ENCODE assay signal across 8 cellular contexts in genomic region chr20:63290677-63291472, GRCh38. TPM values are rescaled to one million over a fixed set of nuclear protein-coding genes. Genes with fewer than 3 reads are reported as not detected.
A peak's percentile ranks its signal among the peaks of the same experiment; 100 is the strongest.
DNase-seq lines count a peak whose midpoint lies in the region; ATAC-seq and TF ChIP-seq lines count a peak whose summit lies in the region.

No MANE protein-coding gene starts in this region.

- intact Hi-C loops in Caco-2 (cut with micrococcal nuclease; ENCODE audit: unreplicated experiment) (loop anchor here (5.0 kb wide), 1 partner anchor 109 kb away; no protein-coding TSS in a partner anchor), IMR-90 (cut with micrococcal nuclease) (no loop called here), mammary epithelial cell (cut with micrococcal nuclease) (loop anchor here (5.0 kb wide), 2 partner anchors 69 to 109 kb away; no protein-coding TSS in a partner anchor), right lobe of liver (cut with DNase I) (no loop called here)

- H3K9ac ChIP-seq in IMR-90 (ENCODE audit: low read depth, low read length) (no peak overlapping the region), mammary epithelial cell (ENCODE audit: insufficient read depth, low read length) (no peak overlapping the region)

- dilution Hi-C loops in IMR-90 (cut with HindIII; ENCODE audit: low sequenced_read_pairs, unreplicated experiment) (no loop called here), mammary epithelial cell (cut with HindIII; ENCODE audit: low sequenced_read_pairs) (no loop called here)

- POLR2A ChIA-PET in Caco-2 (lab: Charles Lee) (no interaction called here), IMR-90 (lab: Charles Lee; ENCODE audit: unreplicated experiment) (no interaction called here)

- no peak overlapping the region for H3K56ac ChIP-seq in IMR-90 (ENCODE audit: extremely low read depth, insufficient read depth, low read length)

- peak in 1 of 2 experiments; percentile 84 for DNase-seq in Caco-2
- peak; percentile 11 for DNase-seq in IMR-90
- DNase-seq in mammary epithelial cell = peak; percentile 31
- peak in 1 of 3 donors; percentile 55 for DNase-seq in right lobe of liver
- peak; percentile 19 to 33 for DNase-seq in stimulated activated CD8-positive, alpha-beta memory T cell treated with anti-CD3 and anti-CD28 coated beads, Interleukin-7, amount 100 ng/mL, for 1 hour (ENCODE audit: low read depth in 2 of 2)
- DNase-seq in SW 1271 (lab: John Stamatoyannopoulos, UW) = no peak

- H3K9me1 ChIP-seq in IMR-90 (ENCODE audit: insufficient read depth, low read length) = no peaks in the 10 kb centered on the region

- no peak overlapping the region for H4K8ac ChIP-seq in IMR-90 (ENCODE audit: low read depth in 2 of 2, low read length in 2 of 2)

- H3K36me3 Mint-ChIP-seq in Caco-2 (ENCODE audit: insufficient read depth, unreplicated experiment) = peaks cover 86% of the 10 kb centered on the region

- peak; percentile 44 for TF ChIP-seq RAD21 in IMR-90 (IDR thresholded peaks at IDR 0.05; ENCODE audit: low read length)

- H3K4me1 Mint-ChIP-seq in Caco-2 (ENCODE audit: low read depth, unreplicated experiment) = no peaks in the 10 kb centered on the region

- H3K14ac ChIP-seq in IMR-90 (replicated peaks; ENCODE audit: low read depth, low read length) = no peak overlapping the region

- no peak overlapping the region for H3K4me3 Mint-ChIP-seq in Caco-2 (ENCODE audit: unreplicated experiment)

- no peak overlapping the region for H2BK120ac ChIP-seq in IMR-90 (ENCODE audit: low read depth, low read length)

- no peak overlapping the region for H2BK20ac ChIP-seq in IMR-90 (ENCODE audit: low read depth, low read length)

- WGBS in IMR-90 (ENCODE audit: extremely low coverage in 2 of 2, insufficient read length in 1 of 2), 2 experiments = 53% methylated on average over 3 of the region's 26 CpGs; no CpG with 5 or more reads in 1 of the 2 experiments
- WGBS in mammary epithelial cell (ENCODE audit: low coverage, missing lambda C conversion rate) = 23% methylated on average over 12 of the region's 26 CpGs
- WGBS in right lobe of liver (ENCODE audit: insufficient coverage, low coverage, low lambda C conversion rate, missing lambda C conversion rate) = 4% methylated on average over 5 of the region's 26 CpGs

- in situ Hi-C loops in IMR-90 (cut with MboI; ENCODE audit: low sequenced_read_pairs) = no loop called here
- in situ Hi-C loops in mammary epithelial cell (cut with MboI; ENCODE audit: low sequenced_read_pairs in 2 of 2) = no loop called here

- no peak for TF ChIP-seq POLR2A in IMR-90 (IDR thresholded peaks at IDR 0.05; ENCODE audit: low read depth, low read length)
- no peak for TF ChIP-seq POLR2A in right lobe of liver (IDR thresholded peaks at IDR 0.05)

- no peaks in the 10 kb centered on the region for H3K79me2 ChIP-seq in mammary epithelial cell (ENCODE audit: insufficient read depth, low read length)

- H3K4me1 ChIP-seq in Caco-2 = 0 out of 2 replicates have a peak, but pooled peaks cover 5% of the 10 kb centered on the region
- H3K4me1 ChIP-seq in IMR-90 (ENCODE audit: control insufficient read depth, insufficient read depth, low read length) = no peaks in the 10 kb centered on the region
- peaks cover 5% of the 10 kb centered on the region for H3K4me1 ChIP-seq in mammary epithelial cell (ENCODE audit: insufficient read depth, low read length)
- H3K4me1 ChIP-seq in right lobe of liver = no peaks in the 10 kb centered on the region

- TF ChIP-seq CTCF in Caco-2 (IDR thresholded peaks at IDR 0.05; ENCODE audit: insufficient read depth in 1 of 2, low read depth in 1 of 2, low read length in 1 of 2, severe bottlenecking in 1 of 2, unreplicated experiment in 1 of 2) = peak; percentile 81 to 84
- TF ChIP-seq CTCF in IMR-90 (conservative IDR thresholded peaks at IDR 0.05; ENCODE audit: low read depth, low read length) = peak; percentile 60
- TF ChIP-seq CTCF in WI38 (IDR thresholded peaks at IDR 0.05; ENCODE audit: low read depth, low read length) = peak; percentile 60
- TF ChIP-seq CTCF in mammary epithelial cell (conservative IDR thresholded peaks at IDR 0.05 in 1 of 2, IDR thresholded peaks at IDR 0.05 in 1 of 2; ENCODE audit: extremely low read depth in 1 of 2, insufficient read depth in 1 of 2, low read depth in 1 of 2, low read length in 2 of 2) = peak; percentile 58 to 61
- TF ChIP-seq CTCF in right lobe of liver (IDR thresholded peaks at IDR 0.05) = peak; percentile 61 to 62 (median 62)

- peak; percentile 65 for ATAC-seq in IMR-90 (ENCODE audit: low read depth)
- peak; percentile 63 to 72 (median 64) for ATAC-seq in right lobe of liver
- ATAC-seq in HG03521 (IDR thresholded peaks at IDR 0.05; ENCODE audit: unreplicated experiment) = no peak

- CTCF ChIA-PET in Caco-2 (lab: Charles Lee) = interaction anchor here (0.5 to 3.1 kb wide), 8 partner anchors 10 to 639 kb away, joined by 3 to 24 read pairs (median 4); no protein-coding TSS in a partner anchor
- CTCF ChIA-PET in IMR-90 (lab: Yijun Ruan, JAX) = interaction anchor here (1.2 kb wide), 2 partner anchors 18 to 68 kb away, joined by 3 read pairs; partner anchors contain the start of gene ARFGAP1
- CTCF ChIA-PET in mammary epithelial cell (lab: Charles Lee; ENCODE audit: low non-redundant PET) = no interaction called here

- H3K4ac ChIP-seq in IMR-90 (ENCODE audit: low read depth, low read length) = no peak overlapping the region

- no peak overlapping the region for H3K18ac ChIP-seq in IMR-90 (ENCODE audit: low read depth, low read length)

- no peak overlapping the region for H2BK15ac ChIP-seq in IMR-90 (ENCODE audit: low read depth, low read length)

- no peak overlapping the region for H3K4me3 ChIP-seq in Caco-2 (ENCODE audit: low read depth, low read length)
- no peak overlapping the region for H3K4me3 ChIP-seq in IMR-90 (ENCODE audit: insufficient read depth, low read depth, low read length)
- no peak overlapping the region for H3K4me3 ChIP-seq in WI38 (ENCODE audit: low read depth, low read length)
- H3K4me3 ChIP-seq in mammary epithelial cell (replicated peaks in 1 of 3; ENCODE audit: insufficient read depth in 1 of 3, low read depth in 2 of 3, low read length in 3 of 3) = no peak overlapping the region
- no peak overlapping the region for H3K4me3 ChIP-seq in right lobe of liver

- H2AK5ac ChIP-seq in IMR-90 (ENCODE audit: low read depth, low read length) = no peak overlapping the region

- H3K23ac ChIP-seq in IMR-90 (ENCODE audit: low read depth, low read length) = no peak overlapping the region

- H3K27me3 ChIP-seq in Caco-2 (replicated peaks; ENCODE audit: control insufficient read depth, insufficient read depth, low read length) (no peaks in the 10 kb centered on the region), IMR-90 (ENCODE audit: control insufficient read depth, insufficient read depth, low read length) (peaks cover 14% of the 10 kb centered on the region), mammary epithelial cell (ENCODE audit: insufficient read depth, low read length) (peaks cover 10% of the 10 kb centered on the region), right lobe of liver (no peaks in the 10 kb centered on the region)

- no peaks in the 10 kb centered on the region for H3K27me3 Mint-ChIP-seq in Caco-2 (ENCODE audit: insufficient read depth, unreplicated experiment)

- H4K20me1 ChIP-seq in IMR-90 (ENCODE audit: insufficient read depth, low read length) = peaks cover 59% of the 10 kb centered on the region
- no peaks in the 10 kb centered on the region for H4K20me1 ChIP-seq in mammary epithelial cell (ENCODE audit: insufficient read depth, low read length)

- peak overlapping the region; percentile 48 for H3K27ac Mint-ChIP-seq in Caco-2 (ENCODE audit: unreplicated experiment)

- H2AFZ ChIP-seq in IMR-90 (replicated peaks; ENCODE audit: low read length, poor library complexity) (no peak overlapping the region), mammary epithelial cell (ENCODE audit: low read depth, low read length) (no peak overlapping the region)

- no peak overlapping the region for H4K91ac ChIP-seq in IMR-90 (ENCODE audit: insufficient read depth, low read depth, low read length)

- no TSS peak for BruUV-seq in Caco-2 (replicated peaks; lab: Mats Ljungman, UMichigan)
- BruUV-seq in IMR-90 (replicated peaks; lab: Mats Ljungman, UMichigan) = no TSS peak
- no TSS peak for BruUV-seq in mammary epithelial cell (replicated peaks; lab: Mats Ljungman, UMichigan)

- H3K4me2 ChIP-seq in IMR-90 (ENCODE audit: low read depth, low read length) (no peak overlapping the region), mammary epithelial cell (ENCODE audit: insufficient read depth, low read depth, low read length) (no peak overlapping the region)

- no peak overlapping the region for H2AK9ac ChIP-seq in IMR-90 (replicated peaks; ENCODE audit: low read depth, low read length, poor library complexity)

- H3K9me3 Mint-ChIP-seq in Caco-2 (ENCODE audit: unreplicated experiment) = no peaks in the 10 kb centered on the region

- no peak overlapping the region for H3K27ac ChIP-seq in IMR-90 (ENCODE audit: insufficient read depth, low read length)
- H3K27ac ChIP-seq in mammary epithelial cell (ENCODE audit: insufficient read depth, low read depth, low read length) = no peak overlapping the region
- H3K27ac ChIP-seq in right lobe of liver = no peak overlapping the region

- H3K9me3 ChIP-seq in Caco-2 = no peaks in the 10 kb centered on the region
- H3K9me3 ChIP-seq in IMR-90 (ENCODE audit: control insufficient read depth, insufficient read depth, low read length) = no peaks in the 10 kb centered on the region
- no peaks in the 10 kb centered on the region for H3K9me3 ChIP-seq in mammary epithelial cell (replicated peaks; ENCODE audit: insufficient read depth, low read length)
- no peaks in the 10 kb centered on the region for H3K9me3 ChIP-seq in right lobe of liver

- no peak overlapping the region for H4K5ac ChIP-seq in IMR-90 (ENCODE audit: low read depth, low read length)

- no peak overlapping the region for H2BK5ac ChIP-seq in IMR-90 (ENCODE audit: low read depth, low read length, poor library complexity, severe bottlenecking)

- peaks cover 0 to 12% of the 10 kb centered on the region in 2 experiments; a peak in 1 of 4 replicates for H3K79me1 ChIP-seq in IMR-90 (ENCODE audit: low read depth in 1 of 2, low read length in 2 of 2)

- H3K36me3 ChIP-seq in Caco-2 (ENCODE audit: control insufficient read depth, insufficient read depth, low read length) (no peaks in the 10 kb centered on the region), IMR-90 (ENCODE audit: control insufficient read depth, insufficient read depth, low read length) (peaks cover 31% of the 10 kb centered on the region), mammary epithelial cell (ENCODE audit: insufficient read depth, low read length) (peaks cover 10% of the 10 kb centered on the region), right lobe of liver (peaks cover 0 to 1% (median 0%) of the 10 kb centered on the region in 4 donors)

RNA-seq across cellular contexts. Expression of gene COL20A1, which starts 2.1 kb away (rescaled TPM):
- total RNA-seq in Caco-2 (2022) (0.27 and 0.32 TPM in 2 replicates), IMR-90 (2012; rRNA removed) (not detected in 2 replicates), mammary epithelial cell (not detected), right lobe of liver (not detected)
- polyA plus RNA-seq in IMR-90 (2012; rRNA removed) (not detected in 2 replicates), mammary epithelial cell (not detected)
- not detected in 2 replicates for polyA plus RNA-seq in IMR-90 (2012; cell fraction: cytosol; rRNA removed)
- 0.07 and 0.10 TPM in 2 replicates for polyA plus RNA-seq in IMR-90 (2012; cell fraction: nucleus; rRNA removed; ENCODE audit: low replicate concordance)
- polyA minus RNA-seq in mammary epithelial cell = not detected

RNA-seq across cellular contexts. Expression of gene ARFGAP1, which starts 18.3 kb away (rescaled TPM):
- total RNA-seq in Caco-2 (2022) = 275 and 286 TPM in 2 replicates
- total RNA-seq in IMR-90 (2012; rRNA removed) = 54.7 and 59.1 TPM in 2 replicates
- polyA plus RNA-seq in IMR-90 (2012; rRNA removed) = 194 and 203 TPM in 2 replicates
- polyA plus RNA-seq in IMR-90 (2012; cell fraction: cytosol; rRNA removed) = 96.9 and 108 TPM in 2 replicates
- polyA plus RNA-seq in IMR-90 (2012; cell fraction: nucleus; rRNA removed; ENCODE audit: low replicate concordance) = 1,020 and 2,202 TPM in 2 replicates
- 10 to 100 TPM; 48.5 to 89.8 TPM for total RNA-seq in mammary epithelial cell
- 34.5 TPM for polyA plus RNA-seq in mammary epithelial cell
- 40.5 TPM for polyA minus RNA-seq in mammary epithelial cell
- total RNA-seq in right lobe of liver = 10 to 100 TPM; 17.4 to 42.8 (median 29.5) TPM

RNA-seq across cellular contexts. Expression of gene NKAIN4, which starts 36.6 kb away (rescaled TPM):
- total RNA-seq in Caco-2 (2022) (2.1 and 2.7 TPM in 2 replicates), IMR-90 (2012; rRNA removed) (not detected in 2 replicates), mammary epithelial cell (under 1 TPM in 1 of 2 donors, not detected in 1; 0.28 TPM), right lobe of liver (not detected)
- polyA plus RNA-seq in IMR-90 (2012; rRNA removed) (not detected in 2 replicates), mammary epithelial cell (not detected)
- not detected in 2 replicates for polyA plus RNA-seq in IMR-90 (2012; cell fraction: cytosol; rRNA removed)
- not detected in 2 replicates for polyA plus RNA-seq in IMR-90 (2012; cell fraction: nucleus; rRNA removed; ENCODE audit: low replicate concordance)
- polyA minus RNA-seq in mammary epithelial cell = not detected

RNA-seq across cellular contexts. Expression of gene BIRC7, which starts 55.2 kb away (rescaled TPM):
- total RNA-seq in Caco-2 (2022) = 0.42 and 0.54 TPM in 2 replicates
- total RNA-seq in IMR-90 (2012; rRNA removed) = not detected in 2 replicates
- not detected in 2 replicates for polyA plus RNA-seq in IMR-90 (2012; rRNA removed)
- 0.02 TPM in 1 of 2 replicates, not detected in the other for polyA plus RNA-seq in IMR-90 (2012; cell fraction: cytosol; rRNA removed)
- polyA plus RNA-seq in IMR-90 (2012; cell fraction: nucleus; rRNA removed; ENCODE audit: low replicate concordance) = not detected in 2 replicates
- not detected for total RNA-seq in mammary epithelial cell
- polyA plus RNA-seq in mammary epithelial cell = not detected
- not detected for polyA minus RNA-seq in mammary epithelial cell
- total RNA-seq in right lobe of liver = not detected

Comparison
In these comparisons a context has a peak if more than half of its experiments do, and no peak if none do; other contexts are left out.
1. DNase-seq: peak in IMR-90 (single experiment), mammary epithelial cell (single experiment) and stimulated activated CD8-positive, alpha-beta memory T cell treated with anti-CD3 and anti-CD28 coated beads, Interleukin-7, amount 100 ng/mL, for 1 hour (2 of 2); none in SW 1271 (0 of 2).
2. intact Hi-C loops: an anchor here in Caco-2 (5.0 kb wide) and mammary epithelial cell (5.0 kb wide); none called in IMR-90 and right lobe of liver.
3. Peak in every context shown above with its lines, with median percentiles within 50 percentile points of each other: CTCF ChIP-seq.